In genomic region chr6:28980797-28981390, GRCh38 we compare ENCODE assay signal across 8 cellular contexts. TPM values are rescaled to one million over a fixed set of nuclear protein-coding genes. Genes with fewer than 3 reads are reported as not detected.
A peak's percentile ranks its signal among the peaks of the same experiment; 100 is the strongest.
DNase-seq lines count a peak whose midpoint lies in the region; ATAC-seq and TF ChIP-seq lines count a peak whose summit lies in the region.

No MANE protein-coding gene starts in this region.

- no peak; the same call in 1 of the 2 replicates for TF ChIP-seq CTCF in KMS-11 (conservative IDR thresholded peaks at IDR 0.05; ENCODE audit: low read depth, low read length)
- peak in 2 of 3 donors; percentile 44 to 47 for TF ChIP-seq CTCF in ovary (IDR thresholded peaks at IDR 0.05)

- TF ChIP-seq EP300 in ovary (IDR thresholded peaks at IDR 0.05), result no peak

- peaks cover 59% of the 10 kb centered on the region for H3K4me1 Mint-ChIP-seq in activated naive CD8-positive, alpha-beta T cell (ENCODE audit: low read depth)

- H3K27me3 ChIP-seq in KMS-11 (ENCODE audit: insufficient read depth, low read depth) (no peaks in the 10 kb centered on the region), ovary (no peaks in the 10 kb centered on the region)

- H3K9ac ChIP-seq in KMS-11, result peak overlapping the region; percentile 53; the same call in 1 of the 2 replicates

- H3K4me2 ChIP-seq in KMS-11, result peak overlapping the region; percentile 83

- peak overlapping the region; percentile 84 for H2AFZ ChIP-seq in KMS-11 (ENCODE audit: low read depth)

- DNase-seq in CD1c-positive myeloid dendritic cell (ENCODE audit: extremely low spot score) (peak; percentile 66), SHP77 (lab: John Stamatoyannopoulos, UW) (peak; percentile 79 to 80), head of caudate nucleus (peak in 29 of 42 donors; percentile 11 to 68 (median 29)), ovary (peak; percentile 62 to 74 (median 70))

- TF ChIP-seq POLR2A in ovary (IDR thresholded peaks at IDR 0.05), result no peak

- H3K4me3 ChIP-seq in KMS-11 (IDR thresholded peaks at IDR 0.05; ENCODE audit: insufficient read depth, low read depth, low read length) (peak overlapping the region; percentile 45), ovary (peak overlapping the region; percentile 69)

- WGBS in ovary, 3 donors, result 0% methylated on average over 16 of the region's 16 CpGs

- no peaks in the 10 kb centered on the region for H3K9me3 Mint-ChIP-seq in activated naive CD8-positive, alpha-beta T cell (ENCODE audit: low read depth)

- no peaks in the 10 kb centered on the region for H3K9me3 ChIP-seq in ovary

- intact Hi-C loops in head of caudate nucleus (cut with DNase I), result loop anchor here (5.0 kb wide), 2 partner anchors 39 to 84 kb away; no protein-coding TSS in a partner anchor
- intact Hi-C loops in ovary (cut with DNase I), result loop anchor here (2.0 to 10.0 kb wide), 4 partner anchors 36 to 86 kb away; no protein-coding TSS in a partner anchor

- peak overlapping the region; percentile 32; the same call in 1 of the 2 replicates for H3K27ac ChIP-seq in KMS-11
- peak overlapping the region in 1 of 2 donors; percentile 71 for H3K27ac ChIP-seq in ovary

- peak; percentile 59 for ATAC-seq in GM19351 (IDR thresholded peaks at IDR 0.05; ENCODE audit: unreplicated experiment)
- no peak for ATAC-seq in GM18511 (IDR thresholded peaks at IDR 0.05; ENCODE audit: unreplicated experiment)

- H3K4me1 ChIP-seq in KMS-11 (ENCODE audit: low read depth, poor library complexity, severe bottlenecking) (peaks cover 13% of the 10 kb centered on the region), ovary (ENCODE audit: insufficient read depth) (peaks cover 3% of the 10 kb centered on the region)

- peak overlapping the region; percentile 89 for H3K4me3 Mint-ChIP-seq in activated naive CD8-positive, alpha-beta T cell

- H3K27me3 Mint-ChIP-seq in activated naive CD8-positive, alpha-beta T cell, result peaks cover 25% of the 10 kb centered on the region

- H3K36me3 ChIP-seq in KMS-11 (ENCODE audit: insufficient read depth), result no peaks in the 10 kb centered on the region
- no peaks in the 10 kb centered on the region for H3K36me3 ChIP-seq in ovary

- peak overlapping the region; percentile 69 for H3K27ac Mint-ChIP-seq in activated naive CD8-positive, alpha-beta T cell

- peaks cover 5% of the 10 kb centered on the region for H3K36me3 Mint-ChIP-seq in activated naive CD8-positive, alpha-beta T cell

- H3K79me2 ChIP-seq in KMS-11 (ENCODE audit: insufficient read depth, low read depth), result no peaks in the 10 kb centered on the region

- H4K20me1 ChIP-seq in KMS-11 (ENCODE audit: insufficient read depth), result no peaks in the 10 kb centered on the region

RNA-seq across cellular contexts. Expression of gene ZNF311, which starts 24.2 kb away (rescaled TPM):
- 1 to 10 TPM in 5 of 7 donors, under 1 TPM in 2; 0.34 to 3.3 (median 1.4) TPM for total RNA-seq in ovary
- 1 to 10 TPM; 1.4 to 1.7 TPM for polyA plus RNA-seq in ovary

RNA-seq across cellular contexts. Expression of gene TRIM27, which starts 57.1 kb away (rescaled TPM):
- 10 to 100 TPM; 43.7 to 57.6 (median 48.8) TPM for total RNA-seq in ovary
- 10 to 100 TPM; 33.3 to 61.1 TPM for polyA plus RNA-seq in ovary

Comparison
In these comparisons a context has a peak if more than half of its experiments do, and no peak if none do; other contexts are left out.
1. DNase-seq: peak in every context shown above with its lines; median percentile 80 in SHP77; 70 in ovary; 66 in CD1c-positive myeloid dendritic cell; 29 in head of caudate nucleus.